In the genomic region with DNA sequence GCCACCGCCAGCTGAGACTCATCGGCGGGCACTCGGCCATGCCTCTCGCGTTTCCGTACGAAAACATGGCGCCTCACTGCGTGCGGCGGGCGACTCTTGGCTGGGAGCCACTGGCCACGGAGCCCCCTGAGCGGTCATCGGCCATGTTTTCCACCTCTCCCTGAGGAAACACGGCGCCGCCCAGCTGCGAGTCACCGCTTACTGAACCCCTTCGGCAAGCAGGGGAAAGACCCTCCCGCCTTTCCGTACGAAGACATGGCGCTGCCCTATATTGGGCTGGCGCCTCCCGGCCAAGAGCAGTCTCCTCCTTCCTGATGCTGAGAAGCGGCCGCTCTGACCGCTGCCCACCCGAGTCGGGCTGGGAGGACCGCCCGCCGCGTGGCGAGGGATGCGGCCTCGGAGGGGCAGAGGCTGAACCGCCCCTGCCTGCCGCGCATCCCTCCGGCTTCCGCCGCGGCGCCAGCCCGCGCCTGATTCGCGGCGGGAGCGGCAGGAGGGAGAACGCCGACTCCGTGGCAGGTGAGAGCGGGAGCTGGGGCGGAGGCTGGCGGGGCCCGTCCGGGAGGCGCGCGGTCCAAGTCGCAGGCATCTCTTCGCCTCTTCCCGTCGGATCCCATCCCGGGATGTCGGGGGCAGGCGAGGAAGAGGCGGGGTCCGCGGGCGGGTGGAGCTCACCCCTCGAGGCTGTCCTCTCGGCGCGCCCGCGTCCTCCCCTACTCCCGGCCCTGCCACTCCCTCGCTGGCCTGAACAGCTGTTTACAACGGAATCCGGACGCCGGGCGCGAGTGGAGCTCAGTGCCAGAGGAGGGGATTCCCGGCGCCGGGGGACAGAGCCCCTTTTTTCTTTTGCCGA, we compare ENCODE assay signal across 1 cellular context.
TF ChIP-seq lines count a peak whose summit lies in the region.

A gene with protein sequence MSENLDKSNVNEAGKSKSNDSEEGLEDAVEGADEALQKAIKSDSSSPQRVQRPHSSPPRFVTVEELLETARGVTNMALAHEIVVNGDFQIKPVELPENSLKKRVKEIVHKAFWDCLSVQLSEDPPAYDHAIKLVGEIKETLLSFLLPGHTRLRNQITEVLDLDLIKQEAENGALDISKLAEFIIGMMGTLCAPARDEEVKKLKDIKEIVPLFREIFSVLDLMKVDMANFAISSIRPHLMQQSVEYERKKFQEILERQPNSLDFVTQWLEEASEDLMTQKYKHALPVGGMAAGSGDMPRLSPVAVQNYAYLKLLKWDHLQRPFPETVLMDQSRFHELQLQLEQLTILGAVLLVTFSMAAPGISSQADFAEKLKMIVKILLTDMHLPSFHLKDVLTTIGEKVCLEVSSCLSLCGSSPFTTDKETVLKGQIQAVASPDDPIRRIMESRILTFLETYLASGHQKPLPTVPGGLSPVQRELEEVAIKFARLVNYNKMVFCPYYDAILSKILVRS (plus strand): TSS at position 299 of the 853 bp plus-strand sequence. CDS start 4,202 bp downstream, outside the sequence.

TF ChIP-seq in HepG2, 621 proteins besides CTCF, POLR2A, EP300 and RAD21 (continued from another document and continues in another):
- TF ChIP-seq, protein P1, sequence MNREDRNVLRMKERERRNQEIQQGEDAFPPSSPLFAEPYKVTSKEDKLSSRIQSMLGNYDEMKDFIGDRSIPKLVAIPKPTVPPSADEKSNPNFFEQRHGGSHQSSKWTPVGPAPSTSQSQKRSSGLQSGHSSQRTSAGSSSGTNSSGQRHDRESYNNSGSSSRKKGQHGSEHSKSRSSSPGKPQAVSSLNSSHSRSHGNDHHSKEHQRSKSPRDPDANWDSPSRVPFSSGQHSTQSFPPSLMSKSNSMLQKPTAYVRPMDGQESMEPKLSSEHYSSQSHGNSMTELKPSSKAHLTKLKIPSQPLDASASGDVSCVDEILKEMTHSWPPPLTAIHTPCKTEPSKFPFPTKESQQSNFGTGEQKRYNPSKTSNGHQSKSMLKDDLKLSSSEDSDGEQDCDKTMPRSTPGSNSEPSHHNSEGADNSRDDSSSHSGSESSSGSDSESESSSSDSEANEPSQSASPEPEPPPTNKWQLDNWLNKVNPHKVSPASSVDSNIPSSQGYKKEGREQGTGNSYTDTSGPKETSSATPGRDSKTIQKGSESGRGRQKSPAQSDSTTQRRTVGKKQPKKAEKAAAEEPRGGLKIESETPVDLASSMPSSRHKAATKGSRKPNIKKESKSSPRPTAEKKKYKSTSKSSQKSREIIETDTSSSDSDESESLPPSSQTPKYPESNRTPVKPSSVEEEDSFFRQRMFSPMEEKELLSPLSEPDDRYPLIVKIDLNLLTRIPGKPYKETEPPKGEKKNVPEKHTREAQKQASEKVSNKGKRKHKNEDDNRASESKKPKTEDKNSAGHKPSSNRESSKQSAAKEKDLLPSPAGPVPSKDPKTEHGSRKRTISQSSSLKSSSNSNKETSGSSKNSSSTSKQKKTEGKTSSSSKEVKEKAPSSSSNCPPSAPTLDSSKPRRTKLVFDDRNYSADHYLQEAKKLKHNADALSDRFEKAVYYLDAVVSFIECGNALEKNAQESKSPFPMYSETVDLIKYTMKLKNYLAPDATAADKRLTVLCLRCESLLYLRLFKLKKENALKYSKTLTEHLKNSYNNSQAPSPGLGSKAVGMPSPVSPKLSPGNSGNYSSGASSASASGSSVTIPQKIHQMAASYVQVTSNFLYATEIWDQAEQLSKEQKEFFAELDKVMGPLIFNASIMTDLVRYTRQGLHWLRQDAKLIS (CRISPR knock-in tag; IDR thresholded peaks at IDR 0.05): no peak; the same call in none of the 2 replicates
- TF ChIP-seq MAFF (IDR thresholded peaks at IDR 0.05; ENCODE audit: low read depth, low read length): no peak
- 0 out of 2 replicates have a peak, but pooled peaks have one; percentile 57 for TF ChIP-seq FOXJ3 (CRISPR knock-in tag; IDR thresholded peaks at IDR 0.05; ENCODE audit: borderline replicate concordance)
- 0 out of 2 replicates have a peak, but pooled peaks have one; percentile 23 for TF ChIP-seq EED (CRISPR knock-in tag; IDR thresholded peaks at IDR 0.05)
- peak; percentile 51 for TF ChIP-seq XRCC5 (optimal IDR thresholded peaks at IDR 0.05; ENCODE audit: low read length)
- TF ChIP-seq, protein P2, sequence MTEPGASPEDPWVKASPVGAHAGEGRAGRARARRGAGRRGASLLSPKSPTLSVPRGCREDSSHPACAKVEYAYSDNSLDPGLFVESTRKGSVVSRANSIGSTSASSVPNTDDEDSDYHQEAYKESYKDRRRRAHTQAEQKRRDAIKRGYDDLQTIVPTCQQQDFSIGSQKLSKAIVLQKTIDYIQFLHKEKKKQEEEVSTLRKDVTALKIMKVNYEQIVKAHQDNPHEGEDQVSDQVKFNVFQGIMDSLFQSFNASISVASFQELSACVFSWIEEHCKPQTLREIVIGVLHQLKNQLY (CRISPR knock-in tag; IDR thresholded peaks at IDR 0.05): 0 out of 2 replicates have a peak, but pooled peaks have one; percentile 18
- peak; percentile 72 for TF ChIP-seq YEATS4 (CRISPR knock-in tag; IDR thresholded peaks at IDR 0.05; ENCODE audit: borderline replicate concordance)
- TF ChIP-seq ZBTB42 (CRISPR knock-in tag; IDR thresholded peaks at IDR 0.05): no peak
- TF ChIP-seq ISX (CRISPR knock-in tag; conservative IDR thresholded peaks at IDR 0.05): 0 out of 2 replicates have a peak, but pooled peaks have one; percentile 50
- peak; percentile 72 for TF ChIP-seq ZNF205 (CRISPR knock-in tag; IDR thresholded peaks at IDR 0.05)
- no peak for TF ChIP-seq ETS1 (CRISPR knock-in tag; IDR thresholded peaks at IDR 0.05)
- no peak for TF ChIP-seq TEAD2 (CRISPR knock-in tag; IDR thresholded peaks at IDR 0.05)
- TF ChIP-seq ZBTB14 (CRISPR knock-in tag; IDR thresholded peaks at IDR 0.05): peak; percentile 59
- TF ChIP-seq ZNF326 (CRISPR knock-in tag; IDR thresholded peaks at IDR 0.05; ENCODE audit: borderline replicate concordance): no peak
- peak; percentile 51 for TF ChIP-seq ARNTL (CRISPR knock-in tag; IDR thresholded peaks at IDR 0.05)
- TF ChIP-seq NAIF1 (CRISPR knock-in tag; IDR thresholded peaks at IDR 0.05; ENCODE audit: borderline replicate concordance): 0 out of 2 replicates have a peak, but pooled peaks have one; percentile 35
- TF ChIP-seq KLF13 (CRISPR knock-in tag; IDR thresholded peaks at IDR 0.05): no peak
- peak; percentile 71 for TF ChIP-seq HNRNPLL (IDR thresholded peaks at IDR 0.05; ENCODE audit: low read depth, low read length, poor library complexity, severe bottlenecking)
- 0 out of 2 replicates have a peak, but pooled peaks have one; percentile 50 for TF ChIP-seq ATF5 (CRISPR knock-in tag; IDR thresholded peaks at IDR 0.05; ENCODE audit: low read depth)
- no peak for TF ChIP-seq FOXA1 (IDR thresholded peaks at IDR 0.05)
- TF ChIP-seq FOXA1 (CRISPR knock-in tag; IDR thresholded peaks at IDR 0.05): no peak; the same call in 1 of the 2 replicates
- peak; percentile 20; the same call in 1 of the 2 replicates for TF ChIP-seq MIER3 (CRISPR knock-in tag; IDR thresholded peaks at IDR 0.05; ENCODE audit: borderline replicate concordance)
- TF ChIP-seq TRIM24 (CRISPR knock-in tag; IDR thresholded peaks at IDR 0.05): no peak
- 0 out of 2 replicates have a peak, but pooled peaks have one; percentile 51 for TF ChIP-seq ZBTB39 (CRISPR knock-in tag; IDR thresholded peaks at IDR 0.05)
- peak; percentile 64 for TF ChIP-seq ELF1 (CRISPR knock-in tag; IDR thresholded peaks at IDR 0.05)
- TF ChIP-seq ZNF431 (CRISPR knock-in tag; IDR thresholded peaks at IDR 0.05; ENCODE audit: borderline replicate concordance, low read depth): peak; percentile 50; the same call in 1 of the 2 replicates
- TF ChIP-seq ISL2 (CRISPR knock-in tag; IDR thresholded peaks at IDR 0.05): peak; percentile 33
- TF ChIP-seq ZSCAN21 (CRISPR knock-in tag; IDR thresholded peaks at IDR 0.05; ENCODE audit: borderline replicate concordance): peak; percentile 51
- TF ChIP-seq IRX3 (CRISPR knock-in tag; IDR thresholded peaks at IDR 0.05; ENCODE audit: borderline replicate concordance, low read depth): no peak
- no peak for TF ChIP-seq ARNT (IDR thresholded peaks at IDR 0.05)
- TF ChIP-seq CREM (IDR thresholded peaks at IDR 0.05): peak; percentile 69
- no peak for TF ChIP-seq CREM (CRISPR knock-in tag; IDR thresholded peaks at IDR 0.05)
- TF ChIP-seq, protein P3, sequence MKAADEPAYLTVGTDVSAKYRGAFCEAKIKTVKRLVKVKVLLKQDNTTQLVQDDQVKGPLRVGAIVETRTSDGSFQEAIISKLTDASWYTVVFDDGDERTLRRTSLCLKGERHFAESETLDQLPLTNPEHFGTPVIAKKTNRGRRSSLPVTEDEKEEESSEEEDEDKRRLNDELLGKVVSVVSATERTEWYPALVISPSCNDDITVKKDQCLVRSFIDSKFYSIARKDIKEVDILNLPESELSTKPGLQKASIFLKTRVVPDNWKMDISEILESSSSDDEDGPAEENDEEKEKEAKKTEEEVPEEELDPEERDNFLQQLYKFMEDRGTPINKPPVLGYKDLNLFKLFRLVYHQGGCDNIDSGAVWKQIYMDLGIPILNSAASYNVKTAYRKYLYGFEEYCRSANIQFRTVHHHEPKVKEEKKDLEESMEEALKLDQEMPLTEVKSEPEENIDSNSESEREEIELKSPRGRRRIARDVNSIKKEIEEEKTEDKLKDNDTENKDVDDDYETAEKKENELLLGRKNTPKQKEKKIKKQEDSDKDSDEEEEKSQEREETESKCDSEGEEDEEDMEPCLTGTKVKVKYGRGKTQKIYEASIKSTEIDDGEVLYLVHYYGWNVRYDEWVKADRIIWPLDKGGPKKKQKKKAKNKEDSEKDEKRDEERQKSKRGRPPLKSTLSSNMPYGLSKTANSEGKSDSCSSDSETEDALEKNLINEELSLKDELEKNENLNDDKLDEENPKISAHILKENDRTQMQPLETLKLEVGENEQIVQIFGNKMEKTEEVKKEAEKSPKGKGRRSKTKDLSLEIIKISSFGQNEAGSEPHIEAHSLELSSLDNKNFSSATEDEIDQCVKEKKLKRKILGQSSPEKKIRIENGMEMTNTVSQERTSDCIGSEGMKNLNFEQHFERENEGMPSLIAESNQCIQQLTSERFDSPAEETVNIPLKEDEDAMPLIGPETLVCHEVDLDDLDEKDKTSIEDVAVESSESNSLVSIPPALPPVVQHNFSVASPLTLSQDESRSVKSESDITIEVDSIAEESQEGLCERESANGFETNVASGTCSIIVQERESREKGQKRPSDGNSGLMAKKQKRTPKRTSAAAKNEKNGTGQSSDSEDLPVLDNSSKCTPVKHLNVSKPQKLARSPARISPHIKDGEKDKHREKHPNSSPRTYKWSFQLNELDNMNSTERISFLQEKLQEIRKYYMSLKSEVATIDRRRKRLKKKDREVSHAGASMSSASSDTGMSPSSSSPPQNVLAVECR (CRISPR knock-in tag; IDR thresholded peaks at IDR 0.05; ENCODE audit: borderline replicate concordance): peak; percentile 92
- no peak for TF ChIP-seq ATM (IDR thresholded peaks at IDR 0.05; ENCODE audit: borderline replicate concordance)
- no peak for TF ChIP-seq REL (CRISPR knock-in tag; conservative IDR thresholded peaks at IDR 0.05)
- TF ChIP-seq, protein P4, sequence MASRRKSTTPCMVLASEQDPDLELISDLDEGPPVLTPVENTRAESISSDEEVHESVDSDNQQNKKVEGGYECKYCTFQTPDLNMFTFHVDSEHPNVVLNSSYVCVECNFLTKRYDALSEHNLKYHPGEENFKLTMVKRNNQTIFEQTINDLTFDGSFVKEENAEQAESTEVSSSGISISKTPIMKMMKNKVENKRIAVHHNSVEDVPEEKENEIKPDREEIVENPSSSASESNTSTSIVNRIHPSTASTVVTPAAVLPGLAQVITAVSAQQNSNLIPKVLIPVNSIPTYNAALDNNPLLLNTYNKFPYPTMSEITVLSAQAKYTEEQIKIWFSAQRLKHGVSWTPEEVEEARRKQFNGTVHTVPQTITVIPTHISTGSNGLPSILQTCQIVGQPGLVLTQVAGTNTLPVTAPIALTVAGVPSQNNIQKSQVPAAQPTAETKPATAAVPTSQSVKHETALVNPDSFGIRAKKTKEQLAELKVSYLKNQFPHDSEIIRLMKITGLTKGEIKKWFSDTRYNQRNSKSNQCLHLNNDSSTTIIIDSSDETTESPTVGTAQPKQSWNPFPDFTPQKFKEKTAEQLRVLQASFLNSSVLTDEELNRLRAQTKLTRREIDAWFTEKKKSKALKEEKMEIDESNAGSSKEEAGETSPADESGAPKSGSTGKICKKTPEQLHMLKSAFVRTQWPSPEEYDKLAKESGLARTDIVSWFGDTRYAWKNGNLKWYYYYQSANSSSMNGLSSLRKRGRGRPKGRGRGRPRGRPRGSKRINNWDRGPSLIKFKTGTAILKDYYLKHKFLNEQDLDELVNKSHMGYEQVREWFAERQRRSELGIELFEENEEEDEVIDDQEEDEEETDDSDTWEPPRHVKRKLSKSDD (CRISPR knock-in tag; IDR thresholded peaks at IDR 0.05; ENCODE audit: low read depth): peak; percentile 84; the same call in 1 of the 2 replicates
- TF ChIP-seq PHF20 (CRISPR knock-in tag; IDR thresholded peaks at IDR 0.05): peak; percentile 67
- TF ChIP-seq FLYWCH1 (CRISPR knock-in tag; IDR thresholded peaks at IDR 0.05): no peak
